In the genomic region with DNA sequence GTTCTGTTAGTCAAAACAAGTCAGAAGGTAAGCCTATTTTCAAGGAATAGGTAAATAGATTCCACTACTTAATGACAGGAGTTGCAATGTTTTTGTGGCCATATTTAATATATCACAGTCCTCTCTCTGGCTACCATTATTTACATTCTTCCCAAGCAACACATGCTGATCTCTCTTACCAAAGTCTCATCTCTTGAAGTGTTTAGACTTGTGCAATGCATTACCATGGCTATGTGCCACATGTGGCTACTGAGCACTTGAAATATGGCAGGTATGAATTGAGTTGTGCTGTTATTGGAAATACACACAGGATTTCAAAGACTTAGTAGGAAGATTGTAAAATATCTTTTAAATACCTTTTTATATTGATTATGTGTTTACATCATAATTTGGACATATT, we compare ENCODE assay signal across 1 cellular context.
TF ChIP-seq lines count a peak whose summit lies in the region.

No MANE protein-coding gene starts in this region.

TF ChIP-seq in WTC11, 78 proteins besides CTCF, POLR2A, EP300 and RAD21 (continued from another document):
- TF ChIP-seq, protein P1, sequence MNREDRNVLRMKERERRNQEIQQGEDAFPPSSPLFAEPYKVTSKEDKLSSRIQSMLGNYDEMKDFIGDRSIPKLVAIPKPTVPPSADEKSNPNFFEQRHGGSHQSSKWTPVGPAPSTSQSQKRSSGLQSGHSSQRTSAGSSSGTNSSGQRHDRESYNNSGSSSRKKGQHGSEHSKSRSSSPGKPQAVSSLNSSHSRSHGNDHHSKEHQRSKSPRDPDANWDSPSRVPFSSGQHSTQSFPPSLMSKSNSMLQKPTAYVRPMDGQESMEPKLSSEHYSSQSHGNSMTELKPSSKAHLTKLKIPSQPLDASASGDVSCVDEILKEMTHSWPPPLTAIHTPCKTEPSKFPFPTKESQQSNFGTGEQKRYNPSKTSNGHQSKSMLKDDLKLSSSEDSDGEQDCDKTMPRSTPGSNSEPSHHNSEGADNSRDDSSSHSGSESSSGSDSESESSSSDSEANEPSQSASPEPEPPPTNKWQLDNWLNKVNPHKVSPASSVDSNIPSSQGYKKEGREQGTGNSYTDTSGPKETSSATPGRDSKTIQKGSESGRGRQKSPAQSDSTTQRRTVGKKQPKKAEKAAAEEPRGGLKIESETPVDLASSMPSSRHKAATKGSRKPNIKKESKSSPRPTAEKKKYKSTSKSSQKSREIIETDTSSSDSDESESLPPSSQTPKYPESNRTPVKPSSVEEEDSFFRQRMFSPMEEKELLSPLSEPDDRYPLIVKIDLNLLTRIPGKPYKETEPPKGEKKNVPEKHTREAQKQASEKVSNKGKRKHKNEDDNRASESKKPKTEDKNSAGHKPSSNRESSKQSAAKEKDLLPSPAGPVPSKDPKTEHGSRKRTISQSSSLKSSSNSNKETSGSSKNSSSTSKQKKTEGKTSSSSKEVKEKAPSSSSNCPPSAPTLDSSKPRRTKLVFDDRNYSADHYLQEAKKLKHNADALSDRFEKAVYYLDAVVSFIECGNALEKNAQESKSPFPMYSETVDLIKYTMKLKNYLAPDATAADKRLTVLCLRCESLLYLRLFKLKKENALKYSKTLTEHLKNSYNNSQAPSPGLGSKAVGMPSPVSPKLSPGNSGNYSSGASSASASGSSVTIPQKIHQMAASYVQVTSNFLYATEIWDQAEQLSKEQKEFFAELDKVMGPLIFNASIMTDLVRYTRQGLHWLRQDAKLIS (CRISPR knock-in tag; IDR thresholded peaks at IDR 0.05; ENCODE audit: borderline replicate concordance): no peak
- TF ChIP-seq, protein P2, sequence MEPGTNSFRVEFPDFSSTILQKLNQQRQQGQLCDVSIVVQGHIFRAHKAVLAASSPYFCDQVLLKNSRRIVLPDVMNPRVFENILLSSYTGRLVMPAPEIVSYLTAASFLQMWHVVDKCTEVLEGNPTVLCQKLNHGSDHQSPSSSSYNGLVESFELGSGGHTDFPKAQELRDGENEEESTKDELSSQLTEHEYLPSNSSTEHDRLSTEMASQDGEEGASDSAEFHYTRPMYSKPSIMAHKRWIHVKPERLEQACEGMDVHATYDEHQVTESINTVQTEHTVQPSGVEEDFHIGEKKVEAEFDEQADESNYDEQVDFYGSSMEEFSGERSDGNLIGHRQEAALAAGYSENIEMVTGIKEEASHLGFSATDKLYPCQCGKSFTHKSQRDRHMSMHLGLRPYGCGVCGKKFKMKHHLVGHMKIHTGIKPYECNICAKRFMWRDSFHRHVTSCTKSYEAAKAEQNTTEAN (CRISPR knock-in tag; IDR thresholded peaks at IDR 0.05): no peak
- TF ChIP-seq ETV6 (CRISPR knock-in tag; IDR thresholded peaks at IDR 0.05) (no peak), FOXK1 (CRISPR knock-in tag; IDR thresholded peaks at IDR 0.05) (no peak), FOXJ3 (CRISPR knock-in tag; IDR thresholded peaks at IDR 0.05; ENCODE audit: borderline replicate concordance) (no peak)
- TF ChIP-seq, protein P3, sequence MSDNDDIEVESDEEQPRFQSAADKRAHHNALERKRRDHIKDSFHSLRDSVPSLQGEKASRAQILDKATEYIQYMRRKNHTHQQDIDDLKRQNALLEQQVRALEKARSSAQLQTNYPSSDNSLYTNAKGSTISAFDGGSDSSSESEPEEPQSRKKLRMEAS (CRISPR knock-in tag; IDR thresholded peaks at IDR 0.05): no peak
- TF ChIP-seq, protein P4, sequence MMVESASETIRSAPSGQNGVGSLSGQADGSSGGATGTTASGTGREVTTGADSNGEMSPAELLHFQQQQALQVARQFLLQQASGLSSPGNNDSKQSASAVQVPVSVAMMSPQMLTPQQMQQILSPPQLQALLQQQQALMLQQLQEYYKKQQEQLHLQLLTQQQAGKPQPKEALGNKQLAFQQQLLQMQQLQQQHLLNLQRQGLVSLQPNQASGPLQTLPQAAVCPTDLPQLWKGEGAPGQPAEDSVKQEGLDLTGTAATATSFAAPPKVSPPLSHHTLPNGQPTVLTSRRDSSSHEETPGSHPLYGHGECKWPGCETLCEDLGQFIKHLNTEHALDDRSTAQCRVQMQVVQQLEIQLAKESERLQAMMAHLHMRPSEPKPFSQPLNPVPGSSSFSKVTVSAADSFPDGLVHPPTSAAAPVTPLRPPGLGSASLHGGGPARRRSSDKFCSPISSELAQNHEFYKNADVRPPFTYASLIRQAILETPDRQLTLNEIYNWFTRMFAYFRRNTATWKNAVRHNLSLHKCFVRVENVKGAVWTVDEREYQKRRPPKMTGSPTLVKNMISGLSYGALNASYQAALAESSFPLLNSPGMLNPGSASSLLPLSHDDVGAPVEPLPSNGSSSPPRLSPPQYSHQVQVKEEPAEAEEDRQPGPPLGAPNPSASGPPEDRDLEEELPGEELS (CRISPR knock-in tag; IDR thresholded peaks at IDR 0.05): no peak
- TF ChIP-seq, protein P5, sequence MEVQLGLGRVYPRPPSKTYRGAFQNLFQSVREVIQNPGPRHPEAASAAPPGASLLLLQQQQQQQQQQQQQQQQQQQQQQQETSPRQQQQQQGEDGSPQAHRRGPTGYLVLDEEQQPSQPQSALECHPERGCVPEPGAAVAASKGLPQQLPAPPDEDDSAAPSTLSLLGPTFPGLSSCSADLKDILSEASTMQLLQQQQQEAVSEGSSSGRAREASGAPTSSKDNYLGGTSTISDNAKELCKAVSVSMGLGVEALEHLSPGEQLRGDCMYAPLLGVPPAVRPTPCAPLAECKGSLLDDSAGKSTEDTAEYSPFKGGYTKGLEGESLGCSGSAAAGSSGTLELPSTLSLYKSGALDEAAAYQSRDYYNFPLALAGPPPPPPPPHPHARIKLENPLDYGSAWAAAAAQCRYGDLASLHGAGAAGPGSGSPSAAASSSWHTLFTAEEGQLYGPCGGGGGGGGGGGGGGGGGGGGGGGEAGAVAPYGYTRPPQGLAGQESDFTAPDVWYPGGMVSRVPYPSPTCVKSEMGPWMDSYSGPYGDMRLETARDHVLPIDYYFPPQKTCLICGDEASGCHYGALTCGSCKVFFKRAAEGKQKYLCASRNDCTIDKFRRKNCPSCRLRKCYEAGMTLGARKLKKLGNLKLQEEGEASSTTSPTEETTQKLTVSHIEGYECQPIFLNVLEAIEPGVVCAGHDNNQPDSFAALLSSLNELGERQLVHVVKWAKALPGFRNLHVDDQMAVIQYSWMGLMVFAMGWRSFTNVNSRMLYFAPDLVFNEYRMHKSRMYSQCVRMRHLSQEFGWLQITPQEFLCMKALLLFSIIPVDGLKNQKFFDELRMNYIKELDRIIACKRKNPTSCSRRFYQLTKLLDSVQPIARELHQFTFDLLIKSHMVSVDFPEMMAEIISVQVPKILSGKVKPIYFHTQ (CRISPR knock-in tag; IDR thresholded peaks at IDR 0.05): no peak
